ENCODE assay signal across 7 cellular contexts in the genomic region with DNA sequence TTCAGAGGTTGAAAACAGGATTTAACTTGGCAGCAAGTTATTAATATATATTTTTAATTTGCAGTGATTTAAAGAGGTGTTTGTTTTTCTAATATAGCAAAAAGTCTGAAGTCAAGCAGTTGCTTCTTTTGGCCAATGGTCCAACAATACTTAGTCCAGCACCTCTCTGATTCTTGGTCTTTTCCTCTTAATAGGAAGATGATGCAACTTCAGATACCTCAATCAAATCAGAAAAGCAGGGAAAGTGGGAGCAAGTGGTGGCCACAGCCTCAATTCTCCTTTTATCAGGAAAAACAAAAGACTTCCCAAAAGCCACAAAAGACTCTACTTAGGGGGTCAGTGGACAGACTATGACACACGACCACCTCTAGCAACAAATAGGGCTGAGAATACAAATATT.
"Had no signal": no experiment of that assay in that cellular context is flagged by ENCODE, and none has a peak within 500 bp of the region (broad histone marks: within the 10 kb centered on the region; RNA-seq: fewer than 3 reads in every experiment).

No MANE protein-coding gene starts in this region.

- FAIRE-seq: G401.6, GM12891, GM12892, GM19239 had no signal

- DNase-seq: GDM1, GF-D8 had no signal

- ATAC-seq: GM12878 had no signal

- H3K4me3 ChIP-seq: GM12878 had no signal
